ENCODE assay signal across 26 cellular contexts in the genomic region with DNA sequence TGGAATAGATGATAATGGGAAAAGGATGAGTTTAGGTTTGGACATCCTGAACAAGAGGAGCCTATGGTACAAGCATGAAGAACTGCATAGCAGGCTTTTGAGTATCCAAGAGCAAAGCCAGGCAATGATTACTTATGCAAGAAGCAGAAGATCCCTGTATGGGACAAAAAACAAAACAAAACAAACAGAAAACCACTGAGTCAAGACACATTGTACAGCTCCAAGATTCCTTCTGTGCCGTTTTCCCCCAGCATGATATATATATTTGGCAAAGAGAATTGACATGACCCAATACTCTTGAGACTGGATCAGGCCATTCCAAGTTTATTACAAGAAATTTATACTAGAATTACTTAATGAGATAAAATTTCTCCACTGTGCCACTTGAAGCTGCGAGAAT.
"Had no signal": no experiment of that assay in that cellular context is flagged by ENCODE, and none has a peak within 500 bp of the region (broad histone marks: within the 10 kb centered on the region; RNA-seq: fewer than 3 reads in every experiment).

No MANE protein-coding gene starts in this region.

- H3K4me3 Mint-ChIP-seq: activated CD4-positive, alpha-beta T cell treated with anti-CD3 and anti-CD28 coated beads for 36 hours; activated CD4-positive, alpha-beta T cell treated with anti-CD3 and anti-CD28 coated beads, Interleukin-2, amount 10 ng/mL, durations not matched to agents 7 days and 5 days; activated CD8-positive, alpha-beta T cell treated with anti-CD3 and anti-CD28 coated beads, Interleukin-2, amount 10 ng/mL, durations not matched to agents 7 days and 5 days; activated naive CD4-positive, alpha-beta T cell treated with anti-CD3 and anti-CD28 coated beads, Interleukin-2, amount 10 ng/mL, durations not matched to agents 7 days and 5 days; activated naive CD8-positive, alpha-beta T cell; activated naive CD8-positive, alpha-beta T cell treated with anti-CD3 and anti-CD28 coated beads, Interleukin-2, amount 50 U/mL, for 24 hours; activated T-cell treated with anti-CD3 and anti-CD28 coated beads, Interleukin-2, amount 50 U/mL, for 4 hours; activated T-helper 1 cell treated with anti-CD3 and anti-CD28 coated beads, Interleukin-12 subunit alpha, Interleukin-12 subunit beta, Interleukin-2, Interleukin-4 antibody, amounts not matched to agents 30 ng/mL and 10 ng/mL and 1 ng/mL, durations not matched to agents 14 hours and 24 hours and 36 hours; T-helper 1 cell treated with Interleukin-12 subunit alpha and Interleukin-12 subunit beta and Interleukin-4 antibody, amounts not matched to agents 30 μg/mL and 1 μg/mL, for 36 hours; T-helper 2 cell treated with Interferon-gamma antibody and Interleukin-4, amounts not matched to agents 5 μg/mL and 100 μg/mL, for 36 hours had no signal

- H3K4me1 Mint-ChIP-seq: activated CD4-positive, alpha-beta T cell treated with anti-CD3 and anti-CD28 coated beads for 36 hours; activated CD4-positive, alpha-beta T cell treated with anti-CD3 and anti-CD28 coated beads, Interleukin-2, amount 10 ng/mL, durations not matched to agents 7 days and 5 days; activated naive CD4-positive, alpha-beta T cell treated with anti-CD3 and anti-CD28 coated beads, Interleukin-2, amount 10 ng/mL, durations not matched to agents 7 days and 5 days; activated naive CD8-positive, alpha-beta T cell treated with anti-CD3 and anti-CD28 coated beads, Interleukin-2, amount 50 U/mL, for 24 hours had no signal

- H3K9me3 Mint-ChIP-seq: activated CD4-positive, alpha-beta T cell treated with anti-CD3 and anti-CD28 coated beads, Interleukin-2, amount 10 ng/mL, durations not matched to agents 7 days and 5 days; activated naive CD4-positive, alpha-beta T cell treated with anti-CD3 and anti-CD28 coated beads, Interleukin-2, amount 10 ng/mL, durations not matched to agents 7 days and 5 days; activated naive CD8-positive, alpha-beta T cell treated with anti-CD3 and anti-CD28 coated beads, Interleukin-2, amount 50 U/mL, for 24 hours; activated T-cell treated with anti-CD3 and anti-CD28 coated beads, Interleukin-2, amount 50 U/mL, for 4 hours; activated T-helper 1 cell treated with anti-CD3 and anti-CD28 coated beads, Interleukin-12 subunit alpha, Interleukin-12 subunit beta, Interleukin-2, Interleukin-4 antibody, amounts not matched to agents 30 ng/mL and 10 ng/mL and 1 ng/mL, durations not matched to agents 14 hours and 24 hours and 36 hours; T-helper 1 cell treated with Interleukin-12 subunit alpha and Interleukin-12 subunit beta and Interleukin-4 antibody, amounts not matched to agents 30 μg/mL and 1 μg/mL, for 36 hours; T-helper 2 cell treated with Interferon-gamma antibody and Interleukin-4, amounts not matched to agents 5 μg/mL and 100 μg/mL, for 36 hours had no signal

- H3K9me3 ChIP-seq: SJSA1, SK-N-SH had no signal

- H3K9ac ChIP-seq: SK-N-SH had no signal

- H3K4me3 ChIP-seq: K562, SJSA1 had no signal

- H3K27ac Mint-ChIP-seq: activated CD4-positive, alpha-beta T cell treated with anti-CD3 and anti-CD28 coated beads for 36 hours; activated CD4-positive, alpha-beta T cell treated with anti-CD3 and anti-CD28 coated beads, Interleukin-2, amount 10 ng/mL, durations not matched to agents 7 days and 5 days; activated CD8-positive, alpha-beta T cell treated with anti-CD3 and anti-CD28 coated beads, Interleukin-2, amount 10 ng/mL, durations not matched to agents 7 days and 5 days; activated naive CD4-positive, alpha-beta T cell treated with anti-CD3 and anti-CD28 coated beads, Interleukin-2, amount 10 ng/mL, durations not matched to agents 7 days and 5 days; activated naive CD8-positive, alpha-beta T cell; activated naive CD8-positive, alpha-beta T cell treated with anti-CD3 and anti-CD28 coated beads, Interleukin-2, amount 50 U/mL, for 24 hours; activated T-helper 1 cell treated with anti-CD3 and anti-CD28 coated beads, Interleukin-12 subunit alpha, Interleukin-12 subunit beta, Interleukin-2, Interleukin-4 antibody, amounts not matched to agents 30 ng/mL and 10 ng/mL and 1 ng/mL, durations not matched to agents 14 hours and 24 hours and 36 hours; T-helper 1 cell treated with Interleukin-12 subunit alpha and Interleukin-12 subunit beta and Interleukin-4 antibody, amounts not matched to agents 30 μg/mL and 1 μg/mL, for 36 hours; T-helper 2 cell treated with Interferon-gamma antibody and Interleukin-4, amounts not matched to agents 5 μg/mL and 100 μg/mL, for 36 hours had no signal

- DNase-seq: activated CD4-positive, alpha-beta T cell treated with anti-CD3 and anti-CD28 coated beads for 36 hours; activated CD4-positive, alpha-beta T cell treated with anti-CD3 and anti-CD28 coated beads, Interleukin-2, amount 10 ng/mL, durations not matched to agents 7 days and 5 days; activated CD4-positive, alpha-beta T cell treated with anti-CD3 and anti-CD28 coated beads, Interleukin-2, amount 50 U/mL, for 48 hours; activated CD8-positive, alpha-beta T cell treated with anti-CD3 and anti-CD28 coated beads, Interleukin-2, amount 10 ng/mL, durations not matched to agents 7 days and 5 days; activated effector memory CD4-positive, alpha-beta T cell treated with Interleukin-2 at 50 U/mL for 16 hours; activated naive CD4-positive, alpha-beta T cell treated with anti-CD3 and anti-CD28 coated beads, Interleukin-2, amount 10 ng/mL, durations not matched to agents 7 days and 5 days; activated naive CD8-positive, alpha-beta T cell treated with anti-CD3 and anti-CD28 coated beads, Interleukin-2, amount 50 U/mL, for 24 hours; activated T-cell treated with anti-CD3 and anti-CD28 coated beads, Interleukin-2, amount 50 U/mL, for 4 hours; anterior cingulate cortex; brain microvascular endothelial cell; NCI-H1092 treated with DMSO at 0.1 percent for 48 hours; NCI-H1417; NCI-H1694; NCI-H1930; NCI-H2081 treated with DMSO at 0.1 percent for 48 hours; NCI-H226; NCI-H524 treated with DMSO at 0.1 percent for 48 hours; SHP77 treated with DMSO at 0.1 percent for 48 hours; SK-N-SH had no signal

- ATAC-seq: activated CD4-positive, alpha-beta T cell treated with anti-CD3 and anti-CD28 coated beads for 36 hours; activated CD8-positive, alpha-beta T cell treated with anti-CD3 and anti-CD28 coated beads, Interleukin-2, amount 10 ng/mL, durations not matched to agents 7 days and 5 days; activated naive CD8-positive, alpha-beta T cell treated with anti-CD3 and anti-CD28 coated beads, Interleukin-2, amount 50 U/mL, for 24 hours; activated T-cell treated with anti-CD3 and anti-CD28 coated beads, Interleukin-2, amount 50 U/mL, for 4 hours; K562; Panc1 had no signal

- H3K27me3 ChIP-seq: brain microvascular endothelial cell, SJSA1 had no signal

- H3K27ac ChIP-seq: brain microvascular endothelial cell, SJSA1 had no signal

- H3K27me3 Mint-ChIP-seq: activated CD4-positive, alpha-beta T cell treated with anti-CD3 and anti-CD28 coated beads for 36 hours; activated CD4-positive, alpha-beta T cell treated with anti-CD3 and anti-CD28 coated beads, Interleukin-2, amount 10 ng/mL, durations not matched to agents 7 days and 5 days; activated naive CD4-positive, alpha-beta T cell treated with anti-CD3 and anti-CD28 coated beads, Interleukin-2, amount 10 ng/mL, durations not matched to agents 7 days and 5 days; activated naive CD8-positive, alpha-beta T cell; activated naive CD8-positive, alpha-beta T cell treated with anti-CD3 and anti-CD28 coated beads, Interleukin-2, amount 50 U/mL, for 24 hours had no signal
